Comparison of ENCODE assay signal across 1 cellular context in genomic region chr11:22192642-22193347, GRCh38.
TF ChIP-seq lines count a peak whose summit lies in the region.

Gene ANO5 (plus strand): TSS chr11:22193085. CDS start chr11:22193493, 408 bp downstream.

TF ChIP-seq in K562, 482 proteins besides CTCF, POLR2A, EP300 and RAD21 (continued from another document and continues in another):
- TF ChIP-seq TFAP4 (CRISPR knock-in tag; IDR thresholded peaks at IDR 0.05; ENCODE audit: borderline replicate concordance) (0 out of 2 replicates have a peak, but pooled peaks have one; percentile 19), CUX1 (CRISPR knock-in tag; IDR thresholded peaks at IDR 0.05) (no peak), ZNF584 (CRISPR knock-in tag; IDR thresholded peaks at IDR 0.05; ENCODE audit: low read depth) (no peak), KAT8 (IDR thresholded peaks at IDR 0.05; ENCODE audit: low read depth) (no peak), NFE2L1 (tag; IDR thresholded peaks at IDR 0.05; ENCODE audit: borderline replicate concordance, low read depth) (no peak), GABPA (tag; conservative IDR thresholded peaks at IDR 0.05; ENCODE audit: low read depth) (no peak), ELK3 (CRISPR knock-in tag; IDR thresholded peaks at IDR 0.05) (no peak), PBX2 (CRISPR knock-in tag; IDR thresholded peaks at IDR 0.05; ENCODE audit: low read depth) (no peak), PBX2 (tag; conservative IDR thresholded peaks at IDR 0.05; ENCODE audit: low read depth) (no peak), MTA3 (IDR thresholded peaks at IDR 0.05; ENCODE audit: borderline replicate concordance) (no peak), PHF8 (IDR thresholded peaks at IDR 0.05; ENCODE audit: borderline replicate concordance, low read length) (peak; percentile 43; the same call in 1 of the 2 replicates), STAT5A (IDR thresholded peaks at IDR 0.05; ENCODE audit: borderline replicate concordance, low read length) (no peak), RNF2 (IDR thresholded peaks at IDR 0.05) (no peak), BACH1 (tag; IDR thresholded peaks at IDR 0.05) (no peak), RBM25 (IDR thresholded peaks at IDR 0.05; ENCODE audit: low read depth, low read length, severe bottlenecking) (no peak), CXXC5 (CRISPR knock-in tag; IDR thresholded peaks at IDR 0.05) (peak; percentile 10; the same call in 1 of the 2 replicates), E2F5 (CRISPR knock-in tag; IDR thresholded peaks at IDR 0.05) (no peak), NRF1 (conservative IDR thresholded peaks at IDR 0.05 in 1 of 2, IDR thresholded peaks at IDR 0.05 in 1 of 2) (no peak), ZNF121 (CRISPR knock-in tag; conservative IDR thresholded peaks at IDR 0.05) (no peak), THAP7 (CRISPR knock-in tag; IDR thresholded peaks at IDR 0.05) (no peak), CBFA2T2 (conservative IDR thresholded peaks at IDR 0.05) (no peak), NCOA4 (IDR thresholded peaks at IDR 0.05; ENCODE audit: partially characterized antibody) (no peak), TEAD1 (CRISPR knock-in tag; IDR thresholded peaks at IDR 0.05) (no peak), JUND (IDR thresholded peaks at IDR 0.05; ENCODE audit: borderline replicate concordance, low read depth, low read length) (no peak), JUND (tag; IDR thresholded peaks at IDR 0.05; ENCODE audit: borderline replicate concordance, low read depth, low read length) (no peak), RBFOX2 (IDR thresholded peaks at IDR 0.05; ENCODE audit: low read depth, low read length) (peak; percentile 45; the same call in 1 of the 2 replicates), ZNF282 (CRISPR knock-in tag; IDR thresholded peaks at IDR 0.05) (no peak), SREBF2 (CRISPR knock-in tag; IDR thresholded peaks at IDR 0.05) (no peak), IRF9 (tag; IDR thresholded peaks at IDR 0.05) (no peak), TCF15 (CRISPR knock-in tag; IDR thresholded peaks at IDR 0.05) (no peak), HNRNPUL1 (IDR thresholded peaks at IDR 0.05; ENCODE audit: low read length) (no peak), ZBTB26 (CRISPR knock-in tag; IDR thresholded peaks at IDR 0.05) (no peak), CAMTA2 (CRISPR knock-in tag; conservative IDR thresholded peaks at IDR 0.05) (no peak), CCNT2 (IDR thresholded peaks at IDR 0.05; ENCODE audit: borderline replicate concordance, extremely low read depth, insufficient read length, low read depth, low read length) (no peak), POLR2G (IDR thresholded peaks at IDR 0.05; ENCODE audit: low read depth, low read length) (0 out of 2 replicates have a peak, but pooled peaks have one; percentile 30), NFATC3 (IDR thresholded peaks at IDR 0.05) (no peak), ARID1B (IDR thresholded peaks at IDR 0.05) (no peak), ZNF316 (IDR thresholded peaks at IDR 0.05) (peak; percentile 73), MITF (IDR thresholded peaks at IDR 0.05) (no peak), DMBX1 (CRISPR knock-in tag; IDR thresholded peaks at IDR 0.05; ENCODE audit: borderline replicate concordance) (no peak), ZNF41 (CRISPR knock-in tag; conservative IDR thresholded peaks at IDR 0.05) (no peak), ARNT (IDR thresholded peaks at IDR 0.05) (no peak), ZNF395 (CRISPR knock-in tag; IDR thresholded peaks at IDR 0.05) (no peak), L3MBTL2 (IDR thresholded peaks at IDR 0.05) (0 out of 2 replicates have a peak, but pooled peaks have one; percentile 25), ZHX1 (conservative IDR thresholded peaks at IDR 0.05; ENCODE audit: low read length) (no peak)
